In genomic region chr11:1153951-1154487, GRCh38 we compare ENCODE assay signal across 8 cellular contexts. TPM values are rescaled to one million over a fixed set of nuclear protein-coding genes. Genes with fewer than 3 reads are reported as not detected.
DNase-seq lines count a peak whose midpoint lies in the region; ATAC-seq, FAIRE-seq and TF ChIP-seq lines count a peak whose summit lies in the region.

No MANE protein-coding gene starts in this region.

- no peak for FAIRE-seq in pancreas (lab: Jason Lieb, UNC)

- H3K4me1 ChIP-seq in OCI-LY3 (ENCODE audit: low read length), result peaks cover 40% of the 10 kb centered on the region
- H3K4me1 ChIP-seq in pancreas, result no peaks in the 10 kb centered on the region

- no peaks in the 10 kb centered on the region for H3K79me2 ChIP-seq in OCI-LY3 (ENCODE audit: low read length)

- H3K4me2 ChIP-seq in OCI-LY3 (ENCODE audit: low read length), result peak overlapping the region; percentile 79; the same call in 1 of the 2 replicates

- WGBS in pancreas, 2 donors, result 76 to 80% methylated on average over 13 to 14 of the region's 14 CpGs

- ATAC-seq in pancreas (peak in 3 of 4 donors; percentile 70 to 86 (median 74)), HG03457 (IDR thresholded peaks at IDR 0.05; ENCODE audit: unreplicated experiment) (no peak), HG02938 (IDR thresholded peaks at IDR 0.05; ENCODE audit: unreplicated experiment) (no peak)

- no peaks in the 10 kb centered on the region for H3K36me3 ChIP-seq in OCI-LY3 (replicated peaks; ENCODE audit: low read depth, low read length)
- no peaks in the 10 kb centered on the region for H3K36me3 ChIP-seq in pancreas

- no peaks in the 10 kb centered on the region for H4K20me1 ChIP-seq in OCI-LY3 (ENCODE audit: insufficient read depth, low read length)

- H3K4me3 ChIP-seq in OCI-LY3 (ENCODE audit: low read length) (no peak overlapping the region), pancreas (no peak overlapping the region)

- DNase-seq in Daoy (ENCODE audit: low read depth), result peak; percentile 87
- peak; percentile 95 for DNase-seq in fibroblast of gingiva (ENCODE audit: low read depth)
- peak in 5 of 6 donors; percentile 15 to 72 (median 51) for DNase-seq in pancreas
- no peak for DNase-seq in NCI-H510A (lab: John Stamatoyannopoulos, UW)
- no peak for DNase-seq in GM13977 (ENCODE audit: low spot score)

- intact Hi-C loops in pancreas (cut with DNase I), result no loop called here

- H3K27me3 ChIP-seq in OCI-LY3 (ENCODE audit: low read depth, low read length), result 0 out of 2 replicates have a peak, but pooled peaks cover 9% of the 10 kb centered on the region
- H3K27me3 ChIP-seq in pancreas, result no peaks in the 10 kb centered on the region

- H3K9me3 ChIP-seq in OCI-LY3 (ENCODE audit: insufficient read depth, low read length), result no peaks in the 10 kb centered on the region
- H3K9me3 ChIP-seq in pancreas, result no peaks in the 10 kb centered on the region

- peak overlapping the region; percentile 10; the same call in 1 of the 2 replicates for H3K9ac ChIP-seq in OCI-LY3 (ENCODE audit: low read length)

- in situ Hi-C loops in GM13977 (cut with MboI; ENCODE audit: low pct_unique_long_range_greater_than_20kb, low sequenced_read_pairs, unreplicated experiment), result no loop called here

- no peak overlapping the region for H2AFZ ChIP-seq in OCI-LY3 (ENCODE audit: low read depth, low read length)

- peak overlapping the region; percentile 59; the same call in 1 of the 2 replicates for H3K27ac ChIP-seq in OCI-LY3 (ENCODE audit: low read length)
- H3K27ac ChIP-seq in pancreas, result no peak overlapping the region

- TF ChIP-seq CTCF in OCI-LY3 (IDR thresholded peaks at IDR 0.05; ENCODE audit: low read depth, low read length) (no peak), pancreas (IDR thresholded peaks at IDR 0.05) (no peak), GM13977 (IDR thresholded peaks at IDR 0.05; ENCODE audit: extremely low read depth, insufficient read depth, missing control alignments) (no peak)

RNA-seq across cellular contexts. Expression of gene MUC5AC, which starts 3.7 kb away (rescaled TPM):
- total RNA-seq in Daoy (2014; rRNA removed; shearing (Covaris generic)), result not detected in 2 replicates
- 1 to 10 TPM in 1 of 6 donors, under 1 TPM in 1, not detected in 4; 0.04 to 4.2 TPM for total RNA-seq in pancreas
- under 1 TPM in 1 of 2 donors, not detected in 1; 0.02 TPM for polyA plus RNA-seq in pancreas

Comparison
In these comparisons a context has a peak if more than half of its experiments do, and no peak if none do; other contexts are left out.
1. DNase-seq: peak in Daoy (single experiment), fibroblast of gingiva (single experiment) and pancreas (5 of 6); none in NCI-H510A (single experiment) and GM13977 (single experiment).
2. ATAC-seq: peak in pancreas (3 of 4); none in HG03457 (single experiment) and HG02938 (single experiment).